Comparison of ENCODE assay signal across 8 cellular contexts in the genomic region with DNA sequence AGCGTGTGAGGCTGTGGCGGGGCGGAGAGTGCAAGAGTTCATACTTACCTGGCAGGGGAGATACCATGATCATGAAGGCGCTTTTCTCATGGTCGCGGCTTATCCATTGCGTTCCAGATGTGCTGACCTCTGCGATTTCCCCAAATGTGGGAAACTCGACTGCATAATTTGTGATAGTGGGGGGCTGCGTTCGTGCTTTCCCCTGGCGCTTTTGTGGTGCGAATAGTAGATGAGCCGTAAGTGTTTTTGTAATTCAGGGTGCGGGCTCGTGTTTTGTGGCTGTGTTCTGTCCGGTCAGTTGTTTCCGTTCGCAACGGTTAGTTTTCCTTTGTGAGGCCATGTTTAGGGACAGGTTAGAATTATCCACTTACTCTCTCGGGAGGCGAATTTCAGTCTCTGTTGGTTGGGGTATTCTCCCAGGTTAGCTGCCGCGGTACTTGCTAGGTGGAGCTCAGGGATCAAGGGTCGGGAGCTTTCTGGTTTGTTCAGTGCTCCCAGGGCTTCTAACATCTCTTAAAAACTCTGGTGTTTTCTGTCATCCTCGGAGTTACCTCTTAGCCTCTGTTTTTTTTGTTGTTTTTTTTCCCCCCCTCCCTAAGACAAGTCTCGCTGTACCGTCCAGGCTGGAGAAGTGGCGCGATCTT. TPM values are rescaled to one million over a fixed set of nuclear protein-coding genes. Genes with fewer than 3 reads are reported as not detected.
DNase-seq lines count a peak whose midpoint lies in the region; ATAC-seq and TF ChIP-seq lines count a peak whose summit lies in the region.
"Not testable (repeated sequence)": the region's sequence is repeated elsewhere in the genome, so short reads cannot be mapped to it uniquely, and the experiment has no call there.

No MANE protein-coding gene starts in this region.

- H3K79me2 ChIP-seq in GM23338 (replicated peaks; ENCODE audit: insufficient read depth), result not testable (repeated sequence)

- H3K4me3 Mint-ChIP-seq in GM23338 (peak overlapping the region; percentile 72), neural crest cell (peak overlapping the region; percentile 87)

- not testable (repeated sequence) for H3K9me3 Mint-ChIP-seq in GM23338, neural crest cell

- H3F3A ChIP-seq in GM23338 (replicated peaks; ENCODE audit: low read depth), result not testable (repeated sequence)

- H3K27me3 ChIP-seq in GM23338 (ENCODE audit: insufficient read depth), result not testable (repeated sequence)

- peak overlapping the region; percentile 70; the same call in 1 of the 2 replicates for H3K27ac ChIP-seq in GM23338 (ENCODE audit: low read depth)

- not testable (repeated sequence) for H3K27me3 Mint-ChIP-seq in GM23338 (ENCODE audit: insufficient read depth, low read depth, poor library complexity); neural crest cell (ENCODE audit: low read depth)

- H3K27ac Mint-ChIP-seq in GM23338, result peak overlapping the region; percentile 100
- H3K27ac Mint-ChIP-seq in neural crest cell (ENCODE audit: unreplicated experiment), result peak overlapping the region; percentile 98

- 0 out of 4 replicates have a peak, but pooled peaks of 1 of the 2 experiments have one; percentile 10 for TF ChIP-seq CTCF in GM23338 (conservative IDR thresholded peaks at IDR 0.05; ENCODE audit: low read depth in 2 of 2)
- not testable (repeated sequence) for TF ChIP-seq CTCF in fibroblast of villous mesenchyme (IDR thresholded peaks at IDR 0.05; ENCODE audit: insufficient read depth, low read depth, low read length); neural crest cell (conservative IDR thresholded peaks at IDR 0.05)

- H3K4me1 Mint-ChIP-seq in GM23338, result not testable (repeated sequence)
- H3K4me1 Mint-ChIP-seq in neural crest cell, result peaks cover 11% of the 10 kb centered on the region

- H3K4me1 ChIP-seq in GM23338 (ENCODE audit: insufficient read depth), result not testable (repeated sequence)

- H3K36me3 Mint-ChIP-seq in GM23338 (ENCODE audit: low read depth); neural crest cell (ENCODE audit: low read depth): not testable (repeated sequence)

- not testable (repeated sequence) for H4K20me1 ChIP-seq in GM23338 (replicated peaks; ENCODE audit: insufficient read depth)

- H3K4me3 ChIP-seq in GM23338 (peak overlapping the region; percentile 39), fibroblast of villous mesenchyme (ENCODE audit: low read depth, low read length) (peak overlapping the region; percentile 50)

- not testable (repeated sequence) for H2AFZ ChIP-seq in GM23338

- H3K36me3 ChIP-seq in GM23338 (ENCODE audit: insufficient read depth), result not testable (repeated sequence)

- H3K4me2 ChIP-seq in GM23338, result not testable (repeated sequence)

- peak; percentile 98 for DNase-seq in EH (ENCODE audit: low read depth)
- DNase-seq in GM23338 (ENCODE audit: low spot score), result peak; percentile 96
- DNase-seq in LoVo (ENCODE audit: low spot score), result peak; percentile 92
- peak; percentile 97 for DNase-seq in SIG-M5 (lab: John Stamatoyannopoulos, UW)
- DNase-seq in activated effector memory CD4-positive, alpha-beta T cell treated with anti-CD3 and anti-CD28 coated beads, Interleukin-2, amount 50 U/mL, for 16 hours, result peak; percentile 93
- DNase-seq in fibroblast of villous mesenchyme (ENCODE audit: low read depth), result peak; percentile 99
- peak; percentile 72 for DNase-seq in neural crest cell (ENCODE audit: low read depth, low spot score)
- DNase-seq in stimulated activated naive CD4-positive, alpha-beta T cell (lab: John Stamatoyannopoulos, UW), result peak; percentile 74 to 92 (median 86)

- not testable (repeated sequence) for H3K9me2 ChIP-seq in GM23338 (ENCODE audit: insufficient read depth)

- peak; percentile 92 for ATAC-seq in GM23338

TF ChIP-seq in GM23338, 12 proteins besides CTCF, POLR2A, EP300 and RAD21:
- TF ChIP-seq ZNF331 (CRISPR knock-in tag; IDR thresholded peaks at IDR 0.05; ENCODE audit: low read depth) (peak; percentile 45), POLR2AphosphoS5 (IDR thresholded peaks at IDR 0.05; ENCODE audit: low read depth) (peak; percentile 99), ZNF114 (CRISPR knock-in tag; IDR thresholded peaks at IDR 0.05) (0 out of 2 replicates have a peak, but pooled peaks have one; percentile 14), JUNB (IDR thresholded peaks at IDR 0.05; ENCODE audit: unreplicated experiment) (peak; percentile 49), CREB1 (CRISPR knock-in tag; IDR thresholded peaks at IDR 0.05; ENCODE audit: low read depth) (peak; percentile 68; the same call in 1 of the 2 replicates)
- TF ChIP-seq, protein P1, sequence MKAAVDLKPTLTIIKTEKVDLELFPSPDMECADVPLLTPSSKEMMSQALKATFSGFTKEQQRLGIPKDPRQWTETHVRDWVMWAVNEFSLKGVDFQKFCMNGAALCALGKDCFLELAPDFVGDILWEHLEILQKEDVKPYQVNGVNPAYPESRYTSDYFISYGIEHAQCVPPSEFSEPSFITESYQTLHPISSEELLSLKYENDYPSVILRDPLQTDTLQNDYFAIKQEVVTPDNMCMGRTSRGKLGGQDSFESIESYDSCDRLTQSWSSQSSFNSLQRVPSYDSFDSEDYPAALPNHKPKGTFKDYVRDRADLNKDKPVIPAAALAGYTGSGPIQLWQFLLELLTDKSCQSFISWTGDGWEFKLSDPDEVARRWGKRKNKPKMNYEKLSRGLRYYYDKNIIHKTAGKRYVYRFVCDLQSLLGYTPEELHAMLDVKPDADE (IDR thresholded peaks at IDR 0.05), result peak; percentile 97
- TF ChIP-seq, protein P2, sequence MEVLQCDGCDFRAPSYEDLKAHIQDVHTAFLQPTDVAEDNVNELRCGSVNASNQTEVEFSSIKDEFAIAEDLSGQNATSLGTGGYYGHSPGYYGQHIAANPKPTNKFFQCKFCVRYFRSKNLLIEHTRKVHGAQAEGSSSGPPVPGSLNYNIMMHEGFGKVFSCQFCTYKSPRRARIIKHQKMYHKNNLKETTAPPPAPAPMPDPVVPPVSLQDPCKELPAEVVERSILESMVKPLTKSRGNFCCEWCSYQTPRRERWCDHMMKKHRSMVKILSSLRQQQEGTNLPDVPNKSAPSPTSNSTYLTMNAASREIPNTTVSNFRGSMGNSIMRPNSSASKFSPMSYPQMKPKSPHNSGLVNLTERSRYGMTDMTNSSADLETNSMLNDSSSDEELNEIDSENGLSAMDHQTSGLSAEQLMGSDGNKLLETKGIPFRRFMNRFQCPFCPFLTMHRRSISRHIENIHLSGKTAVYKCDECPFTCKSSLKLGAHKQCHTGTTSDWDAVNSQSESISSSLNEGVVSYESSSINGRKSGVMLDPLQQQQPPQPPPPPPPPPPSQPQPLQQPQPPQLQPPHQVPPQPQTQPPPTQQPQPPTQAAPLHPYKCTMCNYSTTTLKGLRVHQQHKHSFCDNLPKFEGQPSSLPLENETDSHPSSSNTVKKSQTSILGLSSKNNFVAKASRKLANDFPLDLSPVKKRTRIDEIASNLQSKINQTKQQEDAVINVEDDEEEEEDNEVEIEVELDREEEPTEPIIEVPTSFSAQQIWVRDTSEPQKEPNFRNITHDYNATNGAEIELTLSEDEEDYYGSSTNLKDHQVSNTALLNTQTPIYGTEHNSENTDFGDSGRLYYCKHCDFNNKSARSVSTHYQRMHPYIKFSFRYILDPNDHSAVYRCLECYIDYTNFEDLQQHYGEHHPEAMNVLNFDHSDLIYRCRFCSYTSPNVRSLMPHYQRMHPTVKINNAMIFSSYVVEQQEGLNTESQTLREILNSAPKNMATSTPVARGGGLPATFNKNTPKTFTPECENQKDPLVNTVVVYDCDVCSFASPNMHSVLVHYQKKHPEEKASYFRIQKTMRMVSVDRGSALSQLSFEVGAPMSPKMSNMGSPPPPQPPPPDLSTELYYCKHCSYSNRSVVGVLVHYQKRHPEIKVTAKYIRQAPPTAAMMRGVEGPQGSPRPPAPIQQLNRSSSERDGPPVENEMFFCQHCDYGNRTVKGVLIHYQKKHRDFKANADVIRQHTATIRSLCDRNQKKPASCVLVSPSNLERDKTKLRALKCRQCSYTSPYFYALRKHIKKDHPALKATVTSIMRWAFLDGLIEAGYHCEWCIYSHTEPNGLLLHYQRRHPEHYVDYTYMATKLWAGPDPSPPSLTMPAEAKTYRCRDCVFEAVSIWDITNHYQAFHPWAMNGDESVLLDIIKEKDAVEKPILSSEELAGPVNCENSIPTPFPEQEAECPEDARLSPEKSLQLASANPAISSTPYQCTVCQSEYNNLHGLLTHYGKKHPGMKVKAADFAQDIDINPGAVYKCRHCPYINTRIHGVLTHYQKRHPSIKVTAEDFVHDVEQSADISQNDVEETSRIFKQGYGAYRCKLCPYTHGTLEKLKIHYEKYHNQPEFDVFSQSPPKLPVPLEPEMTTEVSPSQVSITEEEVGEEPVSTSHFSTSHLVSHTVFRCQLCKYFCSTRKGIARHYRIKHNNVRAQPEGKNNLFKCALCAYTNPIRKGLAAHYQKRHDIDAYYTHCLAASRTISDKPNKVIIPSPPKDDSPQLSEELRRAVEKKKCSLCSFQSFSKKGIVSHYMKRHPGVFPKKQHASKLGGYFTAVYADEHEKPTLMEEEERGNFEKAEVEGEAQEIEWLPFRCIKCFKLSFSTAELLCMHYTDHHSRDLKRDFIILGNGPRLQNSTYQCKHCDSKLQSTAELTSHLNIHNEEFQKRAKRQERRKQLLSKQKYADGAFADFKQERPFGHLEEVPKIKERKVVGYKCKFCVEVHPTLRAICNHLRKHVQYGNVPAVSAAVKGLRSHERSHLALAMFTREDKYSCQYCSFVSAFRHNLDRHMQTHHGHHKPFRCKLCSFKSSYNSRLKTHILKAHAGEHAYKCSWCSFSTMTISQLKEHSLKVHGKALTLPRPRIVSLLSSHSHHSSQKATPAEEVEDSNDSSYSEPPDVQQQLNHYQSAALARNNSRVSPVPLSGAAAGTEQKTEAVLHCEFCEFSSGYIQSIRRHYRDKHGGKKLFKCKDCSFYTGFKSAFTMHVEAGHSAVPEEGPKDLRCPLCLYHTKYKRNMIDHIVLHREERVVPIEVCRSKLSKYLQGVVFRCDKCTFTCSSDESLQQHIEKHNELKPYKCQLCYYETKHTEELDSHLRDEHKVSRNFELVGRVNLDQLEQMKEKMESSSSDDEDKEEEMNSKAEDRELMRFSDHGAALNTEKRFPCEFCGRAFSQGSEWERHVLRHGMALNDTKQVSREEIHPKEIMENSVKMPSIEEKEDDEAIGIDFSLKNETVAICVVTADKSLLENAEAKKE (CRISPR knock-in tag; IDR thresholded peaks at IDR 0.05), result 0 out of 2 replicates have a peak, but pooled peaks have one; percentile 33
TF ChIP-seq in GM23338: peak in this region for 7; not testable (repeated sequence) for 5.

RNA-seq across cellular contexts. Expression of a gene that starts 39.6 kb away (rescaled TPM):
- total RNA-seq in GM23338 (2014; rRNA removed; shearing (Covaris generic)), result not detected in 2 replicates
- polyA plus RNA-seq in GM23338 (2016; fragmentation: Nextera tagmentation; extraction: Ambion mirVana), result 0.07 TPM in 1 of 2 replicates, not detected in the other
- not detected in 2 replicates for total RNA-seq in fibroblast of villous mesenchyme
- 0.09 TPM in 1 of 2 replicates, not detected in the other for total RNA-seq in neural crest cell

Comparison
In these comparisons a context has a peak if more than half of its experiments do, and no peak if none do; other contexts are left out.
1. Peak in every context shown above with its lines: DNase-seq, ATAC-seq, H3K4me3 ChIP-seq and H3K27ac ChIP-seq.